In the genomic region with DNA sequence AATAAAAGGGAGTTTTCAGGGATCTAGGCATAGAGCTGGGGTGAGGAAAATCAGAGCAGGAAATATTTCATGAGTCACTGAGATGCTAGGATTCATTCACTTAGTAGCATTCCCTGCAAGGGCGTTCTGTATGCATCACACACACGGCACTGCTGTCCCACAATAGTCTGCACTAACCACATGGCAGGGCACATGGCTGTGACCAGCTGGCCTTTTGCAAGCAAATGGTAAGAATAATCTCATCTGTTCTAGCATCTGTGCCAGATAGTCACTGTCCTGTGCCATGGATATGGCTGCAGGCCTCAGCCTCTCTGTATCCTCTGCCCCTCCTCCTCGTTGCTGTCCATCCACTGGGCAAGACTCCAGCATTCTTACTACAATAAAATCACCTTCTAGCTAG, we compare ENCODE assay signal across 12 cellular contexts. TPM values are rescaled to one million over a fixed set of nuclear protein-coding genes. Genes with fewer than 3 reads are reported as not detected.
DNase-seq lines count a peak whose midpoint lies in the region; ATAC-seq, FAIRE-seq and TF ChIP-seq lines count a peak whose summit lies in the region.
"Had no signal": no experiment of that assay in that cellular context is flagged by ENCODE, and none has a peak within 500 bp of the region (broad histone marks: within the 10 kb centered on the region; RNA-seq: fewer than 3 reads in every experiment).

No MANE protein-coding gene starts in this region.

- H3K36me3 ChIP-seq in muscle layer of duodenum (ENCODE audit: control insufficient read depth in 1 of 2, insufficient read depth in 2 of 2, low read length in 2 of 2) (peaks cover 14 to 31% of the 10 kb centered on the region in 2 donors), vagina (peaks cover 0 to 28% of the 10 kb centered on the region in 2 donors)
- H3K36me3 ChIP-seq: neutrophil, WERI-Rb-1 had no signal

- no peak for TF ChIP-seq POLR2A in vagina (IDR thresholded peaks at IDR 0.05)

- DNase-seq in left ventricle myocardium superior, result no peak
- DNase-seq in Right ventricle myocardium superior, result no peak
- peak; percentile 51 for DNase-seq in cerebellar cortex (ENCODE audit: low spot score)
- DNase-seq in vagina (ENCODE audit: extremely low spot score in 2 of 2), result no peak
- DNase-seq in D721Med (ENCODE audit: insufficient read length, low spot score), result no peak
- DNase-seq: activated naive CD4-positive, alpha-beta T cell treated with Interleukin-2 at 50 U/mL for 16 hours; NCI-H774; WERI-Rb-1 had no signal

- H3K27me3 ChIP-seq in muscle layer of duodenum (ENCODE audit: low read depth, low read length) (no peaks in the 10 kb centered on the region), vagina (no peaks in the 10 kb centered on the region)
- H3K27me3 ChIP-seq: neutrophil had no signal

- TF ChIP-seq CTCF in vagina (IDR thresholded peaks at IDR 0.05), result no peak
- no peak for TF ChIP-seq CTCF in D721Med (IDR thresholded peaks at IDR 0.05; ENCODE audit: insufficient read depth, missing control alignments)

- H3K4me3 ChIP-seq in muscle layer of duodenum (ENCODE audit: low read depth in 1 of 2, low read length in 2 of 2) (no peak overlapping the region), vagina (no peak overlapping the region)

- H3K9me3 ChIP-seq in muscle layer of duodenum (ENCODE audit: control insufficient read depth in 1 of 2, low read length in 2 of 2), result no peaks in the 10 kb centered on the region
- no peaks in the 10 kb centered on the region for H3K9me3 ChIP-seq in vagina
- H3K9me3 ChIP-seq: neutrophil had no signal

- H3K27ac ChIP-seq in muscle layer of duodenum (ENCODE audit: low read length) (peak overlapping the region; percentile 78), vagina (peak overlapping the region; percentile 77)
- H3K27ac ChIP-seq: neutrophil, WERI-Rb-1 had no signal

- no peak for FAIRE-seq in D721Med (lab: Jason Lieb, UNC)

- intact Hi-C loops in left ventricle myocardium superior (cut with micrococcal nuclease) (no loop called here), Right ventricle myocardium superior (cut with DNase I) (no loop called here), vagina (cut with DNase I) (loop anchor here (2.0 kb wide), 1 partner anchor 38 kb away; a partner anchor contains a TSS)

- peaks cover 19 to 53% of the 10 kb centered on the region in 2 donors for H3K4me1 ChIP-seq in muscle layer of duodenum (ENCODE audit: control insufficient read depth in 1 of 2, insufficient read depth in 2 of 2, low read length in 2 of 2)
- peaks cover 64% of the 10 kb centered on the region for H3K4me1 ChIP-seq in vagina

- peak; percentile 7 for ATAC-seq in left ventricle myocardium superior
- no peak for ATAC-seq in Right ventricle myocardium superior (ENCODE audit: poor library complexity)
- no peak for ATAC-seq in HG03139 (IDR thresholded peaks at IDR 0.05; ENCODE audit: unreplicated experiment)
- no peak for ATAC-seq in activated CD4-positive, CD25-positive, alpha-beta regulatory T cell treated with anti-CD3 and anti-CD28 coated beads, Interleukin-2, amount 50 U/mL, for 24 hours

RNA-seq across cellular contexts. Expression of a gene that starts 37.8 kb away (rescaled TPM):
- 5.5 TPM for total RNA-seq in left ventricle myocardium superior
- total RNA-seq in Right ventricle myocardium superior, result 7.4 TPM
- 93.1 TPM for total RNA-seq in vagina

Comparison
In these comparisons a context has a peak if more than half of its experiments do, and no peak if none do; other contexts are left out.
1. RNA of a gene that starts 37.8 kb away (total RNA-seq): 93.1 TPM in vagina (single experiment); 7.4 TPM in Right ventricle myocardium superior (single experiment) and 5.5 TPM in left ventricle myocardium superior (single experiment); every median in the first group is over 10 times any median in the second.